In the genomic region with DNA sequence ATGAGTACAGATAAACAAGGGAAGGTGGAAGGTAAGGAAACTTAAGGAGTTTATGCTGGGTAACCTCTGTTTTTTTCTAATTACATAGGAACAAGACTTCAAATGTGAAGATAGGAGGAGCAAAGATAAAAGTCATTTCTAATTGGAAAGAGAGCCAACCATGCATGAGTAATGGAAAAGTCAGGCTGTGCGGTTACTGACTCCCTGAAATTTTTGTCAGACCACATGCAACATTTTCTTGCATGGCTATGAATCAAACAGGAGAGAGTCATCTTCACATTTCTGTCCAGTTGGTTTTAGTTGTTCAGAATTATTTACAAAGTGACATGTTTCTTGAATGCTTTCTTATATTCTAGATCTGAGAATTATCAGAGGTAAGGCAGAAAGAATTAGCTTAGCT, we compare ENCODE assay signal across 19 cellular contexts.
DNase-seq lines count a peak whose midpoint lies in the region; ATAC-seq and TF ChIP-seq lines count a peak whose summit lies in the region.
"Had no signal": no experiment of that assay in that cellular context is flagged by ENCODE, and none has a peak within 500 bp of the region (broad histone marks: within the 10 kb centered on the region; RNA-seq: fewer than 3 reads in every experiment).

No MANE protein-coding gene starts in this region.

- H3K9me3 ChIP-seq in mesenchymal stem cell (ENCODE audit: control insufficient read depth, low read length) (no peaks in the 10 kb centered on the region), upper lobe of right lung (no peaks in the 10 kb centered on the region)
- H3K9me3 ChIP-seq: esophagus squamous epithelium, psoas muscle had no signal

- DNase-seq in AG20443 (ENCODE audit: low spot score) (peak; percentile 84), M059J (ENCODE audit: low read depth) (peak; percentile 90), chondrocyte (ENCODE audit: low spot score) (no peak), mesenchymal stem cell (peak; percentile 45), activated gamma-delta T cell (lab: John Stamatoyannopoulos, UW) (no peak), upper lobe of right lung (no peak), dermis blood vessel endothelial cell (no peak)
- DNase-seq in activated CD4-positive, CD25-positive, alpha-beta regulatory T cell (lab: John Stamatoyannopoulos, UW), result no peak
- DNase-seq: activated CD4-positive, alpha-beta memory T cell treated with anti-CD3 and anti-CD28 coated beads, Interleukin-2, amount 10 ng/mL, durations not matched to agents 7 days and 5 days; activated gamma-delta T cell treated with Interleukin-2 at 50 U/mL for 16 hours; CD4-positive, alpha-beta memory T cell; esophagus squamous epithelium; NCI-H1417 treated with DMSO at 0.1 percent for 48 hours; NCI-H510A; psoas muscle; stimulated activated CD4-positive, alpha-beta T cell treated with anti-CD3 and anti-CD28 coated beads, Interleukin-4, amount 100 ng/mL, for 24 hours; stimulated activated naive CD4-positive, alpha-beta T cell had no signal

- H3K27ac Mint-ChIP-seq in chondrocyte (ENCODE audit: unreplicated experiment), result peak overlapping the region; percentile 2
- H3K27ac Mint-ChIP-seq: activated CD4-positive, alpha-beta memory T cell treated with anti-CD3 and anti-CD28 coated beads, Interleukin-2, amount 10 ng/mL, durations not matched to agents 7 days and 5 days; CD4-positive, alpha-beta memory T cell; T-helper 2 cell treated with Interferon-gamma antibody and Interleukin-4, amounts not matched to agents 5 μg/mL and 100 μg/mL, for 36 hours had no signal

- no peak for ATAC-seq in upper lobe of right lung
- ATAC-seq: Panc1, psoas muscle had no signal

- H3K79me1 ChIP-seq in mesenchymal stem cell (replicated peaks; ENCODE audit: low read length, poor library complexity, severe bottlenecking), result no peaks in the 10 kb centered on the region

- H3K4me3 ChIP-seq in mesenchymal stem cell (ENCODE audit: insufficient read depth in 1 of 2, low read depth in 1 of 2, low read length in 2 of 2), result no peak overlapping the region
- H3K4me3 ChIP-seq in upper lobe of right lung, result no peak overlapping the region
- H3K4me3 ChIP-seq: esophagus squamous epithelium, psoas muscle had no signal

- WGBS in mesenchymal stem cell, result 90% methylated on average over 1 of the region's 1 CpG

- H4K8ac ChIP-seq in mesenchymal stem cell (ENCODE audit: low read length), result no peak overlapping the region

- peaks cover 2% of the 10 kb centered on the region for H3K36me3 Mint-ChIP-seq in chondrocyte (ENCODE audit: low read depth)
- H3K36me3 Mint-ChIP-seq: CD4-positive, alpha-beta memory T cell had no signal

- no peak overlapping the region for H2BK5ac ChIP-seq in mesenchymal stem cell (ENCODE audit: low read depth, low read length, poor library complexity, severe bottlenecking)

- no peaks in the 10 kb centered on the region for H3K9me3 Mint-ChIP-seq in chondrocyte (ENCODE audit: low read depth)
- H3K9me3 Mint-ChIP-seq: activated CD4-positive, alpha-beta memory T cell treated with anti-CD3 and anti-CD28 coated beads, Interleukin-2, amount 10 ng/mL, durations not matched to agents 7 days and 5 days; T-helper 2 cell treated with Interferon-gamma antibody and Interleukin-4, amounts not matched to agents 5 μg/mL and 100 μg/mL, for 36 hours had no signal

- no peak overlapping the region for H3K27ac ChIP-seq in mesenchymal stem cell (ENCODE audit: low read length, poor library complexity, severe bottlenecking)
- H3K27ac ChIP-seq in upper lobe of right lung, result no peak overlapping the region
- H3K27ac ChIP-seq: esophagus squamous epithelium, psoas muscle had no signal

- no peak overlapping the region for H3K4me2 ChIP-seq in mesenchymal stem cell (ENCODE audit: low read length, poor library complexity, severe bottlenecking)

- H2BK12ac ChIP-seq in mesenchymal stem cell (ENCODE audit: low read length in 2 of 2), result no peak overlapping the region

- H3K18ac ChIP-seq in mesenchymal stem cell (ENCODE audit: low read depth in 1 of 2, low read length in 2 of 2), result no peak overlapping the region

- H3K4me1 ChIP-seq in mesenchymal stem cell (ENCODE audit: control insufficient read depth, insufficient read depth, low read depth, low read length), result no peaks in the 10 kb centered on the region
- H3K4me1 ChIP-seq in upper lobe of right lung, result no peaks in the 10 kb centered on the region
- H3K4me1 ChIP-seq: esophagus squamous epithelium, psoas muscle had no signal

- H3K27me3 ChIP-seq in mesenchymal stem cell (ENCODE audit: control insufficient read depth in 1 of 2, insufficient read depth in 1 of 2, low read length in 2 of 2) (no peaks in the 10 kb centered on the region), upper lobe of right lung (no peaks in the 10 kb centered on the region)
- H3K27me3 ChIP-seq: esophagus squamous epithelium had no signal

- no peak overlapping the region for H2BK15ac ChIP-seq in mesenchymal stem cell (ENCODE audit: low read depth, poor library complexity, severe bottlenecking)

- H3K4me3 Mint-ChIP-seq in chondrocyte (ENCODE audit: unreplicated experiment), result no peak overlapping the region
- H3K4me3 Mint-ChIP-seq: activated CD4-positive, alpha-beta memory T cell treated with anti-CD3 and anti-CD28 coated beads, Interleukin-2, amount 10 ng/mL, durations not matched to agents 7 days and 5 days; CD4-positive, alpha-beta memory T cell; T-helper 2 cell treated with Interferon-gamma antibody and Interleukin-4, amounts not matched to agents 5 μg/mL and 100 μg/mL, for 36 hours had no signal

- H3K4ac ChIP-seq in mesenchymal stem cell (ENCODE audit: low read depth in 1 of 2, low read length in 2 of 2), result no peak overlapping the region

- H2BK120ac ChIP-seq in mesenchymal stem cell (ENCODE audit: low read depth, low read length), result no peak overlapping the region

- H2AK5ac ChIP-seq in mesenchymal stem cell (ENCODE audit: low read length, severe bottlenecking), result no peak overlapping the region

- H3K4me1 Mint-ChIP-seq in chondrocyte (ENCODE audit: low read depth), result no peaks in the 10 kb centered on the region
- H3K4me1 Mint-ChIP-seq: activated CD4-positive, alpha-beta memory T cell treated with anti-CD3 and anti-CD28 coated beads, Interleukin-2, amount 10 ng/mL, durations not matched to agents 7 days and 5 days had no signal

- H3K36me3 ChIP-seq in mesenchymal stem cell (ENCODE audit: control insufficient read depth in 1 of 2, insufficient read depth in 2 of 2, low read depth in 1 of 2, low read length in 2 of 2), result no peaks in the 10 kb centered on the region
- H3K36me3 ChIP-seq in upper lobe of right lung, result no peaks in the 10 kb centered on the region
- H3K36me3 ChIP-seq: esophagus squamous epithelium had no signal

- no peak overlapping the region for H4K91ac ChIP-seq in mesenchymal stem cell (ENCODE audit: low read length)

- H3K14ac ChIP-seq in mesenchymal stem cell (ENCODE audit: low read length in 2 of 2), result no peak overlapping the region

- peak overlapping the region; percentile 67 for H3K9ac ChIP-seq in mesenchymal stem cell (ENCODE audit: low read length)

- H3K23ac ChIP-seq in mesenchymal stem cell (ENCODE audit: low read length in 2 of 2), result no peak overlapping the region

- H3K27me3 Mint-ChIP-seq in chondrocyte (ENCODE audit: low read depth), result peaks cover 11% of the 10 kb centered on the region

- no peak for TF ChIP-seq CTCF in chondrocyte (IDR thresholded peaks at IDR 0.05)
- no peak for TF ChIP-seq CTCF in upper lobe of right lung (IDR thresholded peaks at IDR 0.05)

- H2AFZ ChIP-seq in mesenchymal stem cell (ENCODE audit: low read depth, low read length), result no peak overlapping the region

- intact Hi-C loops in upper lobe of right lung (cut with DNase I), result no loop called here

Comparison
In these comparisons a context has a peak if more than half of its experiments do, and no peak if none do; other contexts are left out.
1. DNase-seq: peak in AG20443 (single experiment), M059J (single experiment) and mesenchymal stem cell (single experiment); none in chondrocyte (single experiment), activated CD4-positive, CD25-positive, alpha-beta regulatory T cell (0 of 4), activated gamma-delta T cell (single experiment), upper lobe of right lung (single experiment) and dermis blood vessel endothelial cell (single experiment).